8 cellular contexts compared by ENCODE assay signal in the genomic region with DNA sequence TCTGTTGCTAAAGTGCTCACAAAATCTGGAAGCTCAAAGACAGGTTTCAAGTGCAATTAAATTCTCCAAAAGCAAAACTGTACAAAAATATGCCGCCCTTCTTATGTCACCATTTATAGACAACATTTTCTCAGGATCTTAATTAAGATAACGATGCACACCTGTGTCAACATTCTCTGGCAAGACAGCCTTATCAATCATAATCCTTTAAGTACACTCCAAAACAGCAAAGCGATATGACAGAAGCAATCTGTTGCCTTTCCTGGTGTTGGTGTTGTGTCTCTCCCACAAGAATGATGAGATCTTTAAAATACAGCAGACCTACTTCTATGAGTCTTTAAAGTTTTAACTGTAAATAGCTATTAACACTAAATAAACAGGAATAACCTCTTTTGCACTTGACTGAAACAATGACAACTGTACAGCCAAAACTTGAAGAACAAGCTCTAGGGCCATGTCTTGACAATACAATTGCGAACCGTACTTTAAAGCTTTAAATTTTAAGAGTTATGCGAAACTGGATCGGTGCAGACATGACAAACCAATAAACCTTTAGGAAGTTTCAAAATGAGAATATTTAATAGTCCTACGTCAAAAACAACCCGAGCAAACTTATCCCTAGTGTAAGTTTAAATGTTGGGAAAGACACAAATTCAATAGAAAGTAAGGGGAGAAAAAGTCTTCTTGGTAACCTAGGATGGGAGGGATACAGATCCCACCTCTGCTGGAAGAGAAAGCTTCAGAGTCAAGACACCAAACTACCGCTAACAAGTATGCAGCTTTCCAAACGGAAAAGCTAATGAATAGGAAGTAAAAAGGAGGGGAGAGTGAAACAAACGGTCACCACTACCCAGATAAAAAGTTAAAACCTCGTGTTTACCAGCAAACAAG. TPM values are rescaled to one million over a fixed set of nuclear protein-coding genes. Genes with fewer than 3 reads are reported as not detected.
DNase-seq lines count a peak whose midpoint lies in the region; ATAC-seq and TF ChIP-seq lines count a peak whose summit lies in the region.

No MANE protein-coding gene starts in this region.

- TF ChIP-seq POLR2A in heart left ventricle (IDR thresholded peaks at IDR 0.05) (no peak), upper lobe of left lung (IDR thresholded peaks at IDR 0.05) (no peak)

- H3K27ac ChIP-seq in heart left ventricle, result peak overlapping the region; percentile 79 to 96 (median 90)
- peak overlapping the region; percentile 87 for H3K27ac ChIP-seq in hepatocyte
- peak overlapping the region; percentile 46 to 89 (median 79) for H3K27ac ChIP-seq in upper lobe of left lung

- H3K36me3 ChIP-seq in heart left ventricle (no peaks in the 10 kb centered on the region), hepatocyte (replicated peaks; ENCODE audit: insufficient read depth, low read depth) (no peaks in the 10 kb centered on the region), upper lobe of left lung (no peaks in the 10 kb centered on the region)

- peak overlapping the region; percentile 8 for H2AFZ ChIP-seq in hepatocyte

- no peak for ATAC-seq in heart left ventricle
- ATAC-seq in left ventricle myocardium superior, result no peak
- no peak for ATAC-seq in upper lobe of left lung (ENCODE audit: low FRiP score in 2 of 2)
- no peak for ATAC-seq in GM19455 (IDR thresholded peaks at IDR 0.05; ENCODE audit: unreplicated experiment)
- no peak for ATAC-seq in GM18498 (IDR thresholded peaks at IDR 0.05; ENCODE audit: unreplicated experiment)

- H3K27me3 ChIP-seq in heart left ventricle, result peaks cover 0 to 51% (median 8%) of the 10 kb centered on the region in 9 donors
- H3K27me3 ChIP-seq in hepatocyte, result peaks cover 21% of the 10 kb centered on the region
- H3K27me3 ChIP-seq in upper lobe of left lung, result peaks cover 0 to 24% (median 15%) of the 10 kb centered on the region in 4 donors

- TF ChIP-seq CTCF in heart left ventricle (IDR thresholded peaks at IDR 0.05), result no peak
- TF ChIP-seq CTCF in hepatocyte (IDR thresholded peaks at IDR 0.05; ENCODE audit: poor library complexity), result no peak
- TF ChIP-seq CTCF in upper lobe of left lung (IDR thresholded peaks at IDR 0.05), result no peak

- H3K4me2 ChIP-seq in hepatocyte, result peak overlapping the region; percentile 93

- H3K79me2 ChIP-seq in hepatocyte, result peaks cover 52% of the 10 kb centered on the region

- no peak for DNase-seq in heart left ventricle
- no peak for DNase-seq in left ventricle myocardium superior
- peak; percentile 47 for DNase-seq in SHP77 treated with DMSO at 0.1 percent for 48 hours (lab: John Stamatoyannopoulos, UW)
- DNase-seq in hepatocyte (ENCODE audit: low spot score), result no peak
- DNase-seq in upper lobe of left lung, result no peak
- DNase-seq in G401 (ENCODE audit: low spot score), result no peak

- 30 to 38% (median 33%) methylated on average over 13 of the region's 13 CpGs for WGBS in heart left ventricle, 4 donors
- 13% methylated on average over 13 of the region's 13 CpGs for WGBS in hepatocyte (ENCODE audit: low lambda C conversion rate, missing lambda C conversion rate)
- 16 to 17% methylated on average over 13 of the region's 13 CpGs for WGBS in upper lobe of left lung, 2 donors

- H3K9me3 ChIP-seq in heart left ventricle, result no peaks in the 10 kb centered on the region
- no peaks in the 10 kb centered on the region for H3K9me3 ChIP-seq in hepatocyte (ENCODE audit: low read depth)
- no peaks in the 10 kb centered on the region for H3K9me3 ChIP-seq in upper lobe of left lung

- TF ChIP-seq EP300 in upper lobe of left lung (IDR thresholded peaks at IDR 0.05), result no peak

- H3K4me3 ChIP-seq in heart left ventricle, result peak overlapping the region; percentile 43 to 86 (median 74)
- peak overlapping the region; percentile 78 for H3K4me3 ChIP-seq in hepatocyte
- H3K4me3 ChIP-seq in upper lobe of left lung, result peak overlapping the region; percentile 31 to 74 (median 72)

- in situ Hi-C loops in G401 (cut with HindIII; ENCODE audit: low sequenced_read_pairs), result no loop called here

- no peaks in the 10 kb centered on the region for H4K20me1 ChIP-seq in hepatocyte (ENCODE audit: insufficient read depth, poor library complexity, severe bottlenecking)

- H3K4me1 ChIP-seq in heart left ventricle (peaks cover 0 to 33% (median 8%) of the 10 kb centered on the region in 12 donors), hepatocyte (ENCODE audit: insufficient read depth) (peaks cover 11% of the 10 kb centered on the region), upper lobe of left lung (peaks cover 20 to 32% (median 25%) of the 10 kb centered on the region in 4 donors)

- intact Hi-C loops in heart left ventricle (cut with DNase I), result loop anchor here in 8 of 10 donors (2.0 to 10.0 kb wide), 14 partner anchors 110 to 1493 kb away; a partner anchor contains a TSS
- intact Hi-C loops in left ventricle myocardium superior (cut with micrococcal nuclease), result loop anchor here (10.0 kb wide), 1 partner anchor 643 kb away; a partner anchor contains a TSS

- no peaks in the 10 kb centered on the region for H3K9me2 ChIP-seq in hepatocyte (replicated peaks; ENCODE audit: insufficient read depth)

RNA-seq across cellular contexts. Expression of a gene that starts 3.3 kb away (rescaled TPM):
- total RNA-seq in heart left ventricle (10 to 100 TPM in 7 of 9 donors, 1 to 10 TPM in 2; 5.8 to 32.2 (median 18.1) TPM), left ventricle myocardium superior (0.47 TPM), hepatocyte (3.2 and 5.3 TPM in 2 replicates), upper lobe of left lung (10 to 100 TPM; 15.2 to 45.6 (median 31.9) TPM)
- polyA plus RNA-seq in heart left ventricle (10 to 100 TPM; 19.2 to 19.4 TPM), hepatocyte (1.7 and 2.7 TPM in 2 replicates)
- not detected in 2 replicates for total RNA-seq in G401 (2014; rRNA removed; shearing (Covaris generic))
